8 cellular contexts compared by ENCODE assay signal in genomic region chr10:50417486-50417905, GRCh38.
DNase-seq lines count a peak whose midpoint lies in the region; ATAC-seq and TF ChIP-seq lines count a peak whose summit lies in the region.

No MANE protein-coding gene starts in this region.

- H3K9me3 Mint-ChIP-seq in naive B cell: no peaks in the 10 kb centered on the region

- peaks cover 9% of the 10 kb centered on the region for H3K4me1 ChIP-seq in RWPE2 (ENCODE audit: insufficient read depth, poor library complexity, severe bottlenecking)

- no peaks in the 10 kb centered on the region for H3K36me3 ChIP-seq in RWPE2 (ENCODE audit: low read depth)

- H3K4me3 ChIP-seq in AG04450 (ENCODE audit: low read depth, low read length) (peak overlapping the region; percentile 73), RWPE2 (ENCODE audit: severe bottlenecking) (peak overlapping the region; percentile 80)

- ATAC-seq in GM21447 (IDR thresholded peaks at IDR 0.05; ENCODE audit: unreplicated experiment): peak; percentile 6
- ATAC-seq in RWPE2 (ENCODE audit: low read depth): peak; percentile 22
- peak in 1 of 2 donors; percentile 10 for ATAC-seq in naive B cell (ENCODE audit: low read depth in 2 of 2)

- DNase-seq in AG04450 (ENCODE audit: low read depth, low spot score): no peak
- DNase-seq in RWPE2 (ENCODE audit: low spot score): no peak
- no peak for DNase-seq in epithelial cell of prostate (ENCODE audit: low read depth, low spot score)
- no peak for DNase-seq in naive B cell
- no peak for DNase-seq in NCI-H226
- DNase-seq in NCI-H1048 (lab: John Stamatoyannopoulos, UW): no peak
- DNase-seq in stimulated activated CD4-positive, alpha-beta T cell treated with anti-CD3 and anti-CD28 coated beads, Interleukin-12 subunit alpha, Interleukin-12 subunit beta, amount 100 ng/mL, for 4 hours: no peak

- no peaks in the 10 kb centered on the region for H3K27me3 Mint-ChIP-seq in naive B cell

- H3K27me3 ChIP-seq in AG04450 (ENCODE audit: control insufficient read depth, insufficient read depth, low read length) (no peaks in the 10 kb centered on the region), RWPE2 (ENCODE audit: insufficient read depth, poor library complexity, severe bottlenecking) (no peaks in the 10 kb centered on the region)

- H3K27ac ChIP-seq in AG04450 (ENCODE audit: low read depth, low read length): no peak overlapping the region
- peak overlapping the region; percentile 76 for H3K27ac ChIP-seq in RWPE2 (ENCODE audit: poor library complexity, severe bottlenecking)
- H3K27ac ChIP-seq in epithelial cell of prostate: peak overlapping the region; percentile 67

- peak overlapping the region in 3 of 6 donors; percentile 48 to 63 (median 60) for H3K27ac Mint-ChIP-seq in naive B cell

- H3K4me1 Mint-ChIP-seq in naive B cell: peaks cover 34 to 38% (median 38%) of the 10 kb centered on the region in 3 donors

- CTCF ChIA-PET in AG04450 (lab: Charles Lee): no interaction called here

- H3K4me3 Mint-ChIP-seq in naive B cell: peak overlapping the region; percentile 84 to 95 (median 94)

- H3K9me3 ChIP-seq in AG04450 (ENCODE audit: control insufficient read depth, insufficient read depth, low read length) (no peaks in the 10 kb centered on the region), RWPE2 (ENCODE audit: severe bottlenecking) (no peaks in the 10 kb centered on the region)

- POLR2A ChIA-PET in AG04450 (lab: Yijun Ruan, JAX): interaction anchor here (1.1 to 1.8 kb wide), 3 partner anchors 15 to 207 kb away, joined by 3 to 6 read pairs (median 3); partner anchors contain the start of gene SGMS1

- no peaks in the 10 kb centered on the region for H3K36me3 Mint-ChIP-seq in naive B cell

- TF ChIP-seq CTCF in AG04450 (IDR thresholded peaks at IDR 0.05; ENCODE audit: low read depth, low read length): no peak
- no peak for TF ChIP-seq CTCF in RWPE2 (IDR thresholded peaks at IDR 0.05; ENCODE audit: poor library complexity, severe bottlenecking)
